21 cellular contexts compared by ENCODE assay signal in genomic region chr2:65345626-65346025, GRCh38.
DNase-seq lines count a peak whose midpoint lies in the region; ATAC-seq and TF ChIP-seq lines count a peak whose summit lies in the region.
"Had no signal": no experiment of that assay in that cellular context is flagged by ENCODE, and none has a peak within 500 bp of the region (broad histone marks: within the 10 kb centered on the region; RNA-seq: fewer than 3 reads in every experiment).

No MANE protein-coding gene starts in this region.

- TF ChIP-seq CTCF in AG10803 (conservative IDR thresholded peaks at IDR 0.05; ENCODE audit: low read length): no peak
- TF ChIP-seq CTCF in fibroblast of mammary gland (conservative IDR thresholded peaks at IDR 0.05; ENCODE audit: control insufficient read depth, insufficient read depth, low read depth, low read length): no peak

- ATAC-seq in sciatic nerve: peak; percentile 29
- no peak for ATAC-seq in GM21528 (IDR thresholded peaks at IDR 0.05; ENCODE audit: low FRiP score, unreplicated experiment)
- ATAC-seq: A549, Panc1 had no signal

- DNase-seq in AG10803 (ENCODE audit: low read depth): peak; percentile 90
- DNase-seq in GM04503 (ENCODE audit: low read depth): peak; percentile 44
- peak; percentile 69 for DNase-seq in fibroblast of mammary gland (ENCODE audit: low read depth)
- no peak for DNase-seq in sciatic nerve (ENCODE audit: low spot score)
- DNase-seq in NCI-H69 (lab: John Stamatoyannopoulos, UW): no peak
- no peak for DNase-seq in medulla oblongata (ENCODE audit: extremely low spot score)
- DNase-seq: CD8-positive, alpha-beta memory T cell; H7; HFFc6; Karpas-422; MV-4-11; NCI-H1105 treated with DMSO at 0.1 percent for 48 hours; NCI-H2029 treated with DMSO at 0.1 percent for 48 hours; NCI-H2171; NCI-H345; NCI-H524; NCI-H82 had no signal

- H3K4me3 ChIP-seq in AG10803 (ENCODE audit: low read length) (no peak overlapping the region), fibroblast of mammary gland (ENCODE audit: control insufficient read depth, low read depth, low read length) (no peak overlapping the region)
- H3K4me3 ChIP-seq: A549; BLaER1 treated with 17β-estradiol and CSF1 and Interleukin-3, amounts not matched to agents 10 nM and 100 nM had no signal

- intact Hi-C loops in sciatic nerve (cut with DNase I): no loop called here

Comparison
In these comparisons a context has a peak if more than half of its experiments do, and no peak if none do; other contexts are left out.
1. DNase-seq: peak in AG10803 (single experiment), GM04503 (single experiment) and fibroblast of mammary gland (single experiment); none in sciatic nerve (single experiment), NCI-H69 (single experiment) and medulla oblongata (single experiment).